In genomic region chr5:113187879-113188278, GRCh38 we compare ENCODE assay signal across 17 cellular contexts.
A peak's percentile ranks its signal among the peaks of the same experiment; 100 is the strongest.
DNase-seq lines count a peak whose midpoint lies in the region; ATAC-seq and TF ChIP-seq lines count a peak whose summit lies in the region.
"Had no signal": no experiment of that assay in that cellular context is flagged by ENCODE, and none has a peak within 500 bp of the region (broad histone marks: within the 10 kb centered on the region; RNA-seq: fewer than 3 reads in every experiment).

No MANE protein-coding gene starts in this region.

- no peak overlapping the region for H3K27ac Mint-ChIP-seq in memory B cell
- H3K27ac Mint-ChIP-seq: effector memory CD8-positive, alpha-beta T cell; T-helper 17 cell had no signal

- H3K4me3 ChIP-seq in NB4 (ENCODE audit: low read depth, low read length) (no peak overlapping the region), tibial nerve (no peak overlapping the region)
- H3K4me3 ChIP-seq: heart left ventricle had no signal

- ATAC-seq in GM18858 (IDR thresholded peaks at IDR 0.05; ENCODE audit: unreplicated experiment) (peak; percentile 63), HG02610 (IDR thresholded peaks at IDR 0.05; ENCODE audit: unreplicated experiment) (peak; percentile 39), memory B cell (ENCODE audit: low read depth) (peak; percentile 53), left ventricle myocardium superior (no peak)
- ATAC-seq: effector memory CD8-positive, alpha-beta T cell; heart left ventricle; naive thymus-derived CD8-positive, alpha-beta T cell; Right ventricle myocardium inferior; T-helper 17 cell had no signal

- H3K27ac ChIP-seq in tibial nerve, result no peak overlapping the region
- H3K27ac ChIP-seq: heart left ventricle had no signal

- no peaks in the 10 kb centered on the region for H3K27me3 ChIP-seq in tibial nerve
- H3K27me3 ChIP-seq: heart left ventricle had no signal

- H3K4me1 ChIP-seq in tibial nerve, result peaks cover 0 to 13% (median 0%) of the 10 kb centered on the region in 4 donors

- H3K36me3 ChIP-seq in tibial nerve, result peaks cover 0 to 2% (median 0%) of the 10 kb centered on the region in 3 donors

- DNase-seq in NB4 (ENCODE audit: low read depth) (peak; percentile 24), memory B cell (ENCODE audit: low spot score in 2 of 2) (peak in 1 of 2 donors; percentile 3), left ventricle myocardium superior (no peak), RPMI8226 (no peak), GM10266 (ENCODE audit: extremely low spot score) (no peak), tibial nerve (ENCODE audit: low spot score in 2 of 2) (no peak)
- DNase-seq: activated effector memory CD4-positive, alpha-beta T cell treated with anti-CD3 and anti-CD28 coated beads, Interleukin-2, amount 50 U/mL, for 16 hours; effector memory CD8-positive, alpha-beta T cell; heart left ventricle; naive thymus-derived CD8-positive, alpha-beta T cell; NCI-H1436 treated with DMSO at 0.1 percent for 48 hours; stimulated activated CD4-positive, alpha-beta T cell treated with anti-CD3 and anti-CD28 coated beads, Interleukin-4, amount 100 ng/mL, for 24 hours; T-helper 17 cell had no signal

- WGBS in tibial nerve, 2 donors, result 44 to 53% methylated on average over 4 of the region's 4 CpGs

- H3K4me3 Mint-ChIP-seq in memory B cell, result no peak overlapping the region
- H3K4me3 Mint-ChIP-seq: central memory CD8-positive, alpha-beta T cell; effector memory CD8-positive, alpha-beta T cell; naive thymus-derived CD8-positive, alpha-beta T cell had no signal

- H3K9me3 Mint-ChIP-seq in memory B cell, result peaks cover under 1% of the 10 kb centered on the region
- H3K9me3 Mint-ChIP-seq: central memory CD8-positive, alpha-beta T cell had no signal

- no peak for TF ChIP-seq CTCF in NB4 (IDR thresholded peaks at IDR 0.05; ENCODE audit: low read depth, low read length)
- no peak for TF ChIP-seq CTCF in GM10266 (IDR thresholded peaks at IDR 0.05; ENCODE audit: control insufficient read depth, insufficient read depth, low read depth, missing control alignments)
- TF ChIP-seq CTCF in tibial nerve (IDR thresholded peaks at IDR 0.05), result no peak

- intact Hi-C loops in left ventricle myocardium superior (cut with micrococcal nuclease), result no loop called here

- H3K4me1 Mint-ChIP-seq in memory B cell, result no peaks in the 10 kb centered on the region

- TF ChIP-seq POLR2A in NB4 (IDR thresholded peaks at IDR 0.05; ENCODE audit: extremely low read depth, insufficient read length), result no peak
- no peak for TF ChIP-seq POLR2A in tibial nerve (IDR thresholded peaks at IDR 0.05)

- H3K27me3 Mint-ChIP-seq in memory B cell, result no peaks in the 10 kb centered on the region
- H3K27me3 Mint-ChIP-seq: central memory CD8-positive, alpha-beta T cell; effector memory CD8-positive, alpha-beta T cell; naive thymus-derived CD8-positive, alpha-beta T cell; T-helper 17 cell had no signal

- TF ChIP-seq EP300 in tibial nerve (IDR thresholded peaks at IDR 0.05), result no peak

- peaks cover 0 to 2% (median 0%) of the 10 kb centered on the region in 4 donors for H3K9me3 ChIP-seq in tibial nerve

- H3K36me3 Mint-ChIP-seq in memory B cell, result peaks cover under 1% of the 10 kb centered on the region
